1 cellular context compared by ENCODE assay signal in the genomic region with DNA sequence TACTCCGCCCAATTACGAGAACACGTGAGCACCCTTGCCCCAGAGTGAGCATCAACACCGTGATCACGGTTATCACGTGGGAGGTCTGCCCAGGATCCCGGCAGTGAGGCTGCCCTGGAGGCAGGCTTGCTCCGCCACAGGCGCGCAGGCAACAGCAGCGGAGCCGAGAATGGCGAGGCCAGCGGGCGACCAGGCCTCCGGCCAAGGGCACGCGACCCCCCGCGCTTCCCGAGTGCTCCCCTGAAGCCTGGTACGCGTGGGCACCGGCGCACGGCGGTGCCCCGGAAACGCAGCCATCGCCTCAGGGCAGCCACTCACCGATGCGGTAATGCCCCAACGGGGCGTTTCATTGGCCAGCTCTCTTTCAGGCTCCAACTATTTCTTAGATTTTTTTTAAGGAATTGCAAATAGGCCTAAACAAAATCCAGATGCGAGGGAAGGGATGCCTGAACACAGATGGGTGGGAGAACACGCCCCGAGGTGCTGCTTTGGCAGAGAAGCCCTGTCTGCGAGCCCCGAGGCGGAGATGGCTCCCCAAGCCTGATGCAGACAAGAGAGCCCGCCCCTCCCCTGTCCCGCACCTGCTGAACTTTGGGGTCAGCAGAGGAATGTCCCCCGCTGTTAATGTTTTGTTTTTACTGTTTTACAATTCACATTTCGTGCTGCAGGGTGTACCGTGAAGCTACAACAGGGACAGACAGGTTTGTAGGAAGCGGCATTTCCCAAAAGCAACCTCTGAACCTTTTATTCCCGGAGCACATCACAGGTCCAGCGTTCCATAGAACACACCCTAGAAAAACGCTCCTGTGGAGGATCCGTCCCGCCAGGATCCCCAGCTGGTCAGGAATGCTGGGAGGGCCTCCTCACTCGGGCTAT.
TF ChIP-seq lines count a peak whose summit lies in the region.

No MANE protein-coding gene starts in this region.

TF ChIP-seq in HEK293, 187 proteins besides CTCF, POLR2A, EP300 and RAD21 (continued from another document):
- TF ChIP-seq ZNF518A (tag by site-specific recombination; conservative IDR thresholded peaks at IDR 0.05; ENCODE audit: low read depth) (0 out of 2 replicates have a peak, but pooled peaks have one; percentile 27), ZNF23 (tag by site-specific recombination; IDR thresholded peaks at IDR 0.05; ENCODE audit: borderline replicate concordance) (no peak), ZBTB20 (tag by site-specific recombination; IDR thresholded peaks at IDR 0.05) (peak; percentile 89), GLIS1 (tag by site-specific recombination; IDR thresholded peaks at IDR 0.05) (peak; percentile 77), ZNF510 (tag by site-specific recombination; IDR thresholded peaks at IDR 0.05; ENCODE audit: insufficient replicate concordance) (no peak), ZNF266 (tag by site-specific recombination; IDR thresholded peaks at IDR 0.05; ENCODE audit: low read depth) (no peak)
- TF ChIP-seq, protein P1, sequence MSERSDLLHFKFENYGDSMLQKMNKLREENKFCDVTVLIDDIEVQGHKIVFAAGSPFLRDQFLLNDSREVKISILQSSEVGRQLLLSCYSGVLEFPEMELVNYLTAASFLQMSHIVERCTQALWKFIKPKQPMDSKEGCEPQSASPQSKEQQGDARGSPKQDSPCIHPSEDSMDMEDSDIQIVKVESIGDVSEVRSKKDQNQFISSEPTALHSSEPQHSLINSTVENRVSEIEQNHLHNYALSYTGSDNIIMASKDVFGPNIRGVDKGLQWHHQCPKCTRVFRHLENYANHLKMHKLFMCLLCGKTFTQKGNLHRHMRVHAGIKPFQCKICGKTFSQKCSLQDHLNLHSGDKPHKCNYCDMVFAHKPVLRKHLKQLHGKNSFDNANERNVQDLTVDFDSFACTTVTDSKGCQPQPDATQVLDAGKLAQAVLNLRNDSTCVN (tag by site-specific recombination; optimal IDR thresholded peaks at IDR 0.05): peak; percentile 9
